Comparison of ENCODE assay signal across 10 cellular contexts in genomic region chr6:85537055-85537494, GRCh38. TPM values are rescaled to one million over a fixed set of nuclear protein-coding genes. Genes with fewer than 3 reads are reported as not detected.
DNase-seq lines count a peak whose midpoint lies in the region; ATAC-seq and TF ChIP-seq lines count a peak whose summit lies in the region.
"Had no signal": no experiment of that assay in that cellular context is flagged by ENCODE, and none has a peak within 500 bp of the region (broad histone marks: within the 10 kb centered on the region; RNA-seq: fewer than 3 reads in every experiment).

No MANE protein-coding gene starts in this region.

- no peaks in the 10 kb centered on the region for H3K9me2 ChIP-seq in PC-3 (replicated peaks; ENCODE audit: low read length)

- no peaks in the 10 kb centered on the region for H4K20me1 ChIP-seq in PC-3 (ENCODE audit: low read length)

- ATAC-seq in PC-3 (no peak), thoracic aorta (ENCODE audit: insufficient number of reproducible peaks, low FRiP score, low read depth) (no peak), GM19328 (IDR thresholded peaks at IDR 0.05; ENCODE audit: unreplicated experiment) (no peak)

- no peak overlapping the region for H3K4me2 ChIP-seq in PC-3 (ENCODE audit: low read length)

- CTCF ChIA-PET in PC-3 (lab: Charles Lee), result no interaction called here

- H3K27ac ChIP-seq in PC-3 (ENCODE audit: low read length) (no peak overlapping the region), thoracic aorta (peak overlapping the region in 1 of 2 donors; percentile 48)

- DNase-seq in SHP77 treated with DMSO at 0.1 percent for 48 hours (lab: John Stamatoyannopoulos, UW) (peak; percentile 1), SHP77 (lab: John Stamatoyannopoulos, UW) (no peak), PC-3 (peak; percentile 35), fibroblast of mammary gland (ENCODE audit: low read depth) (peak; percentile 19), thoracic aorta (ENCODE audit: low spot score) (no peak), amygdala (lab: John Stamatoyannopoulos, UW) (no peak)
- DNase-seq in stimulated activated CD4-positive, alpha-beta T cell treated with anti-CD3 and anti-CD28 coated beads, Interleukin-12 subunit alpha, Interleukin-12 subunit beta, amount 100 ng/mL, for 4 hours, result no peak
- DNase-seq: activated naive CD4-positive, alpha-beta T cell treated with anti-CD3 and anti-CD28 coated beads, Interleukin-2, amount 10 ng/mL, durations not matched to agents 7 days and 5 days; retina had no signal

- BruUV-seq in PC-3 (replicated peaks; lab: Mats Ljungman, UMichigan), result no TSS peak

- H3K36me3 ChIP-seq in PC-3 (ENCODE audit: low read depth, low read length) (no peaks in the 10 kb centered on the region; the same call in 1 of the 2 replicates), thoracic aorta (peaks cover 9% of the 10 kb centered on the region)

- TF ChIP-seq CTCF in PC-3 (conservative IDR thresholded peaks at IDR 0.05; ENCODE audit: low read depth, low read length) (peak; percentile 65), fibroblast of mammary gland (conservative IDR thresholded peaks at IDR 0.05; ENCODE audit: control insufficient read depth, insufficient read depth, low read depth, low read length) (peak; percentile 38), thoracic aorta (IDR thresholded peaks at IDR 0.05) (peak; percentile 61)

- no peaks in the 10 kb centered on the region for H3K4me1 ChIP-seq in PC-3 (ENCODE audit: insufficient read depth, low read length)
- peaks cover 15 to 21% of the 10 kb centered on the region in 2 donors for H3K4me1 ChIP-seq in thoracic aorta (ENCODE audit: control insufficient read depth in 1 of 2, low read depth in 2 of 2)

- H2AFZ ChIP-seq in PC-3 (ENCODE audit: low read length), result no peak overlapping the region

- H3K27me3 ChIP-seq in PC-3 (ENCODE audit: low read length) (no peaks in the 10 kb centered on the region), thoracic aorta (replicated peaks; ENCODE audit: insufficient read depth) (no peaks in the 10 kb centered on the region)

- intact Hi-C loops in PC-3 (cut with micrococcal nuclease), result loop anchor here (1.0 kb wide), 1 partner anchor 182 kb away; no protein-coding TSS in a partner anchor

- H3K9me3 ChIP-seq in PC-3 (ENCODE audit: low read length), result no peaks in the 10 kb centered on the region
- H3K9me3 ChIP-seq in thoracic aorta, result no peaks in the 10 kb centered on the region

- no peak overlapping the region for H3K4me3 ChIP-seq in PC-3 (ENCODE audit: low read length)
- no peak overlapping the region for H3K4me3 ChIP-seq in fibroblast of mammary gland (ENCODE audit: control insufficient read depth, low read depth, low read length)
- H3K4me3 ChIP-seq in thoracic aorta, result no peak overlapping the region

- no peaks in the 10 kb centered on the region for H3F3A ChIP-seq in PC-3 (ENCODE audit: low read length, unreplicated experiment)

- no peak overlapping the region for H3K9ac ChIP-seq in PC-3 (ENCODE audit: low read length)

- POLR2A ChIA-PET in PC-3 (lab: Charles Lee; ENCODE audit: unreplicated experiment), result no interaction called here

- no peaks in the 10 kb centered on the region for H3K79me2 ChIP-seq in PC-3 (ENCODE audit: low read length)

RNA-seq across cellular contexts. Expression of gene SNX14, which starts 56.6 kb away (rescaled TPM):
- total RNA-seq in PC-3 (2014; rRNA removed) (64.4 and 65.4 TPM in 2 replicates), thoracic aorta (100 to 1,000 TPM in 1 of 2 donors, 10 to 100 TPM in 1; 66.5 to 131 TPM)

Comparison
In these comparisons a context has a peak if more than half of its experiments do, and no peak if none do; other contexts are left out.
1. DNase-seq: peak in SHP77 treated with DMSO at 0.1 percent for 48 hours (single experiment), PC-3 (single experiment) and fibroblast of mammary gland (single experiment); none in SHP77 (0 of 2), thoracic aorta (single experiment), amygdala (0 of 56) and stimulated activated CD4-positive, alpha-beta T cell treated with anti-CD3 and anti-CD28 coated beads, Interleukin-12 subunit alpha, Interleukin-12 subunit beta, amount 100 ng/mL, for 4 hours (single experiment).
2. Peak in every context shown above with its lines, with median percentiles within 50 percentile points of each other: CTCF ChIP-seq.